22 cellular contexts compared by ENCODE assay signal in the genomic region with DNA sequence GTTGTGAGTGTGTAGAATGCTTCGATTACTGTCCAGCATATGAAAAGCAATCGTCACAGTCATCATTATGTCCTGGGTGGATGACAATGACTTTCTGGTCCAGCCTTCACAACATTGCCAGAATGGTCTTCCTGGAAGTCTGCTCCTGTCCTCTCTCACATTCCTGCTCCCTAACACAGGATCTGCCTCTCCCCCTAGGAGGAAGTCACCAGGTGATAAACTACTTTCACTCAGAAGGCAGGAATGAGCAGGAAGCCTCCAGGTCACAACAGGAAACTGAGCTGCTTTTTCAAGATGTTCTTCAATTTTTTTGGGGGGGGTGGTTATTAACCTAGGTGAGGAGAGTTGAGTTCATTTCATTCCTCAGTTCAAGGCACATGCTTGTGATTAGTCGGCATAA. TPM values are rescaled to one million over a fixed set of nuclear protein-coding genes. Genes with fewer than 3 reads are reported as not detected.
"Had no signal": no experiment of that assay in that cellular context is flagged by ENCODE, and none has a peak within 500 bp of the region (broad histone marks: within the 10 kb centered on the region; RNA-seq: fewer than 3 reads in every experiment).

No MANE protein-coding gene starts in this region.

- H3K9me3 ChIP-seq: ascending aorta, body of pancreas had no signal

- H3K9me3 Mint-ChIP-seq: activated naive CD4-positive, alpha-beta T cell treated with anti-CD3 and anti-CD28 coated beads, Interleukin-2, amount 50 U/mL, for 72 hours; activated naive CD8-positive, alpha-beta T cell treated with anti-CD3 and anti-CD28 coated beads, Interleukin-2, amount 50 U/mL, for 24 hours had no signal

- H3K27ac ChIP-seq: ascending aorta, body of pancreas had no signal

- DNase-seq: activated CD4-positive, alpha-beta T cell treated with anti-CD3 and anti-CD28 coated beads for 48 hours; activated CD4-positive, alpha-beta T cell treated with anti-CD3 and anti-CD28 coated beads, Interleukin-2, amount 50 U/mL, for 48 hours; activated CD4-positive, CD25-positive, alpha-beta regulatory T cell treated with anti-CD3 and anti-CD28 coated beads, Interleukin-2, amount 50 U/mL, for 72 hours; activated CD8-positive, alpha-beta memory T cell treated with anti-CD3 and anti-CD28 coated beads for 24 hours; activated effector memory CD4-positive, alpha-beta T cell treated with anti-CD3 and anti-CD28 coated beads, Interleukin-2, amount 50 U/mL, for 16 hours; activated naive CD4-positive, alpha-beta T cell treated with Interleukin-2 at 50 U/mL for 16 hours; activated naive CD8-positive, alpha-beta T cell treated with anti-CD3 and anti-CD28 coated beads, Interleukin-2, amount 50 U/mL, for 24 hours; activated T-cell treated with anti-CD3 and anti-CD28 coated beads, Interleukin-2, amount 50 U/mL, for 4 hours; amniotic stem cell; body of pancreas; KBM-7; NCI-H1048; NCI-H1930; NCI-H2171 treated with DMSO at 0.1 percent for 48 hours; NCI-H226; NCI-H526; SIG-M5; T-helper 17 cell; T-helper 9 cell had no signal

- ATAC-seq: activated naive CD4-positive, alpha-beta T cell treated with anti-CD3 and anti-CD28 coated beads, Interleukin-2, amount 50 U/mL, for 72 hours; activated naive CD8-positive, alpha-beta T cell treated with anti-CD3 and anti-CD28 coated beads, Interleukin-2, amount 50 U/mL, for 24 hours; activated T-cell treated with anti-CD3 and anti-CD28 coated beads, Interleukin-2, amount 50 U/mL, for 4 hours; body of pancreas; T-helper 17 cell; WTC11 had no signal

- H3K36me3 Mint-ChIP-seq: activated naive CD4-positive, alpha-beta T cell treated with anti-CD3 and anti-CD28 coated beads, Interleukin-2, amount 50 U/mL, for 72 hours had no signal

- H3K27ac Mint-ChIP-seq: activated naive CD4-positive, alpha-beta T cell treated with anti-CD3 and anti-CD28 coated beads, Interleukin-2, amount 50 U/mL, for 72 hours; activated naive CD8-positive, alpha-beta T cell treated with anti-CD3 and anti-CD28 coated beads, Interleukin-2, amount 50 U/mL, for 24 hours; T-helper 17 cell had no signal

- H3K4me1 Mint-ChIP-seq: activated naive CD8-positive, alpha-beta T cell treated with anti-CD3 and anti-CD28 coated beads, Interleukin-2, amount 50 U/mL, for 24 hours; T-helper 17 cell had no signal

- H3K4me3 Mint-ChIP-seq: activated naive CD8-positive, alpha-beta T cell treated with anti-CD3 and anti-CD28 coated beads, Interleukin-2, amount 50 U/mL, for 24 hours; activated T-cell treated with anti-CD3 and anti-CD28 coated beads, Interleukin-2, amount 50 U/mL, for 4 hours; WTC11 had no signal

- H3K27me3 ChIP-seq: ascending aorta, body of pancreas had no signal

- H3K4me1 ChIP-seq: ascending aorta, body of pancreas had no signal

- H3K4me3 ChIP-seq: ascending aorta, body of pancreas had no signal

- H3K36me3 ChIP-seq: ascending aorta had no signal

RNA-seq across cellular contexts. Expression of gene GPNMB, which starts 13.6 kb away (rescaled TPM):
- total RNA-seq: T-helper 17 cell had no signal
